16 cellular contexts compared by ENCODE assay signal in the genomic region with DNA sequence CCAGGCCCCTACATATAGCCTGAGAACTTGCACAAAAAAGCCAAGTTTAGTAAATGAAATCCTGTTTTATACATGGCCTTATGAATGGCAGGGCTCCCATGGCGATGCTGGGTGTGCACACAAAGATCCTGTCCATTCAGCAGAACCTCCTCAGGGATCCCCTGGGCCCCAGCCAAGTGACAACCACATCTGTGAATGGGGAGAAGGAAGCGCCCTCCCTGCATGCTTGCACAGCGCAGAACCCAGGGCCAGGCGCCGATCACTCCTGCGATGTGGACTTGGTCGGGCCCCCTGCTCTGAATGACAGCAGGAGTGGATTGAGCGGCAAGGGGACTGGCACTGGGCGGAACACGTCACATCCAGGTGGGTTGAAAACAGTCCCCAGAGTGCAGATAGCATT. TPM values are rescaled to one million over a fixed set of nuclear protein-coding genes. Genes with fewer than 3 reads are reported as not detected.
DNase-seq lines count a peak whose midpoint lies in the region; ATAC-seq and TF ChIP-seq lines count a peak whose summit lies in the region.
"Had no signal": no experiment of that assay in that cellular context is flagged by ENCODE, and none has a peak within 500 bp of the region (broad histone marks: within the 10 kb centered on the region; RNA-seq: fewer than 3 reads in every experiment).

No MANE protein-coding gene starts in this region.

- H3K27ac ChIP-seq in colonic mucosa: peak overlapping the region; percentile 12

- H3K4me1 ChIP-seq in colonic mucosa (peaks cover 21% of the 10 kb centered on the region), mucosa of descending colon (ENCODE audit: low read depth) (peaks cover 30% of the 10 kb centered on the region)

- H3K4me3 ChIP-seq in colonic mucosa: no peak overlapping the region
- no peak overlapping the region for H3K4me3 ChIP-seq in mucosa of descending colon
- H3K4me3 ChIP-seq: esophagus squamous epithelium had no signal

- no peaks in the 10 kb centered on the region for H3K9me3 Mint-ChIP-seq in stimulated activated naive CD8-positive, alpha-beta T cell treated with anti-CD3 and anti-CD28 coated beads, Interleukin-15, amount 100 ng/mL, for 72 hours
- H3K9me3 Mint-ChIP-seq: activated naive CD8-positive, alpha-beta T cell treated with anti-CD3 and anti-CD28 coated beads for 36 hours; T-cell had no signal

- peaks cover 20% of the 10 kb centered on the region for H3K4me1 Mint-ChIP-seq in stimulated activated naive CD8-positive, alpha-beta T cell treated with anti-CD3 and anti-CD28 coated beads, Interleukin-15, amount 100 ng/mL, for 72 hours
- H3K4me1 Mint-ChIP-seq: activated naive CD8-positive, alpha-beta T cell treated with anti-CD3 and anti-CD28 coated beads for 36 hours had no signal

- intact Hi-C loops in Right ventricle myocardium inferior (cut with DNase I) (no loop called here), cardiac septum (cut with DNase I) (no loop called here), colonic mucosa (cut with DNase I) (no loop called here), mucosa of descending colon (cut with DNase I, micrococcal nuclease) (no loop called here)

- H3K9ac ChIP-seq in colonic mucosa (ENCODE audit: low read depth in 2 of 2, low read length in 2 of 2): no peak overlapping the region

- H3K27me3 ChIP-seq in colonic mucosa: no peaks in the 10 kb centered on the region

- no peak overlapping the region for H3K4me3 Mint-ChIP-seq in stimulated activated naive CD8-positive, alpha-beta T cell treated with anti-CD3 and anti-CD28 coated beads, Interleukin-15, amount 100 ng/mL, for 72 hours
- H3K4me3 Mint-ChIP-seq: activated naive CD8-positive, alpha-beta T cell treated with anti-CD3 and anti-CD28 coated beads for 36 hours; T-cell had no signal

- no peak overlapping the region for H3K27ac Mint-ChIP-seq in stimulated activated naive CD8-positive, alpha-beta T cell treated with anti-CD3 and anti-CD28 coated beads, Interleukin-15, amount 100 ng/mL, for 72 hours
- H3K27ac Mint-ChIP-seq: activated naive CD8-positive, alpha-beta T cell treated with anti-CD3 and anti-CD28 coated beads for 36 hours; T-cell had no signal

- ATAC-seq in Right ventricle myocardium inferior (no peak), mucosa of descending colon (no peak), GM19328 (IDR thresholded peaks at IDR 0.05; ENCODE audit: unreplicated experiment) (no peak), GM19397 (IDR thresholded peaks at IDR 0.05; ENCODE audit: unreplicated experiment) (no peak)
- ATAC-seq in stimulated activated naive CD8-positive, alpha-beta T cell treated with anti-CD3 and anti-CD28 coated beads, Interleukin-15, amount 100 ng/mL, for 72 hours: no peak
- ATAC-seq: activated CD4-positive, CD25-positive, alpha-beta regulatory T cell treated with anti-CD3 and anti-CD28 coated beads, Interleukin-2, amount 50 U/mL, for 24 hours; T-cell had no signal

- DNase-seq in Right ventricle myocardium inferior (ENCODE audit: missing footprints) (peak; percentile 87), cardiac septum (ENCODE audit: low spot score) (no peak), colonic mucosa (peak; percentile 52), mucosa of descending colon (peak in 2 of 3 donors; percentile 46 to 69)
- DNase-seq in activated CD4-positive, alpha-beta T cell treated with anti-CD3 and anti-CD28 coated beads, Interleukin-2, amount 50 U/mL, for 48 hours: no peak
- DNase-seq in stimulated activated naive CD8-positive, alpha-beta T cell treated with anti-CD3 and anti-CD28 coated beads, Interleukin-15, amount 100 ng/mL, for 72 hours: no peak
- DNase-seq: activated naive CD8-positive, alpha-beta T cell treated with anti-CD3 and anti-CD28 coated beads for 36 hours; activated T-cell treated with anti-CD3 and anti-CD28 coated beads for 4 hours; cerebellar nuclear complex; DMS153; esophagus squamous epithelium; NCI-H446; T-cell had no signal

- H3K36me3 ChIP-seq in colonic mucosa: no peaks in the 10 kb centered on the region
- H3K36me3 ChIP-seq in mucosa of descending colon (ENCODE audit: low read depth): no peaks in the 10 kb centered on the region
- H3K36me3 ChIP-seq: esophagus squamous epithelium had no signal

- H3K9me3 ChIP-seq in colonic mucosa (no peaks in the 10 kb centered on the region), mucosa of descending colon (no peaks in the 10 kb centered on the region)
- H3K9me3 ChIP-seq: esophagus squamous epithelium had no signal

- no peak for TF ChIP-seq CTCF in colonic mucosa (IDR thresholded peaks at IDR 0.05)
- TF ChIP-seq CTCF in mucosa of descending colon (IDR thresholded peaks at IDR 0.05): no peak

- H3K27me3 Mint-ChIP-seq in stimulated activated naive CD8-positive, alpha-beta T cell treated with anti-CD3 and anti-CD28 coated beads, Interleukin-15, amount 100 ng/mL, for 72 hours: peaks cover 15% of the 10 kb centered on the region

RNA-seq across cellular contexts. Expression of a gene that starts 4.5 kb away (rescaled TPM):
- total RNA-seq in Right ventricle myocardium inferior: 16.7 TPM
- 3.6 TPM for total RNA-seq in cardiac septum
- 10 to 100 TPM in 1 of 2 donors, 1 to 10 TPM in 1; 7.8 to 28.3 TPM for total RNA-seq in colonic mucosa
- 10 to 100 TPM in 2 of 3 donors, 1 to 10 TPM in 1; 7.0 to 27.4 (median 11.6) TPM for total RNA-seq in mucosa of descending colon

RNA-seq across cellular contexts. Expression of a gene that starts 23.4 kb away (rescaled TPM):
- total RNA-seq in Right ventricle myocardium inferior (51.6 TPM), cardiac septum (46.2 TPM), colonic mucosa (10 to 100 TPM; 35.0 to 48.0 TPM), mucosa of descending colon (10 to 100 TPM; 32.8 to 62.9 (median 35.5) TPM)

RNA-seq across cellular contexts. Expression of a gene that starts 44.3 kb away (rescaled TPM):
- 0.54 TPM for total RNA-seq in Right ventricle myocardium inferior
- not detected for total RNA-seq in cardiac septum
- total RNA-seq in colonic mucosa: under 1 TPM; 0.48 to 0.77 TPM
- total RNA-seq in mucosa of descending colon: under 1 TPM in 2 of 3 donors, not detected in 1; 0.14 to 0.53 TPM

RNA-seq across cellular contexts. Expression of a gene that starts 48.5 kb away (rescaled TPM):
- total RNA-seq in Right ventricle myocardium inferior (2.9 TPM), cardiac septum (3.5 TPM), colonic mucosa (10 to 100 TPM in 1 of 2 donors, 1 to 10 TPM in 1; 5.9 to 28.0 TPM), mucosa of descending colon (10 to 100 TPM in 2 of 3 donors, 1 to 10 TPM in 1; 8.9 to 14.4 (median 11.4) TPM)

Comparison
In these comparisons a context has a peak if more than half of its experiments do, and no peak if none do; other contexts are left out.
1. DNase-seq: peak in Right ventricle myocardium inferior (single experiment), colonic mucosa (single experiment) and mucosa of descending colon (2 of 3); none in cardiac septum (single experiment), activated CD4-positive, alpha-beta T cell treated with anti-CD3 and anti-CD28 coated beads, Interleukin-2, amount 50 U/mL, for 48 hours (0 of 2) and stimulated activated naive CD8-positive, alpha-beta T cell treated with anti-CD3 and anti-CD28 coated beads, Interleukin-15, amount 100 ng/mL, for 72 hours (0 of 2).